ENCODE assay signal across 1 cellular context in genomic region chr22:20016734-20017621, GRCh38.
TF ChIP-seq lines count a peak whose summit lies in the region.

Gene ARVCF, minus strand, starts transcription at chr22:20016823. Its CDS starts 26,029 bp downstream, at chr22:19990794.

TF ChIP-seq in HEK293, 187 proteins besides CTCF, POLR2A, EP300 and RAD21 (continued from another document):
- TF ChIP-seq, protein P1, sequence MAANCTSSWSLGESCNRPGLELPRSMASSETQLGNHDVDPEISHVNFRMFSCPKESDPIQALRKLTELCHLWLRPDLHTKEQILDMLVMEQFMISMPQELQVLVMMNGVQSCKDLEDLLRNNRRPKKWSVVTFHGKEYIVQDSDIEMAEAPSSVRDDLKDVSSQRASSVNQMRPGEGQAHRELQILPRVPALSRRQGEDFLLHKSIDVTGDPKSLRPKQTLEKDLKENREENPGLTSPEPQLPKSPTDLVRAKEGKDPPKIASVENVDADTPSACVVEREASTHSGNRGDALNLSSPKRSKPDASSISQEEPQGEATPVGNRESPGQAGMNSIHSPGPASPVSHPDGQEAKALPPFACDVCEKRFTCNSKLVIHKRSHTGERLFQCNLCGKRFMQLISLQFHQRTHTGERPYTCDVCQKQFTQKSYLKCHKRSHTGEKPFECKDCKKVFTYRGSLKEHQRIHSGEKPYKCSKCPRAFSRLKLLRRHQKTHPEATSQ (tag by site-specific recombination; IDR thresholded peaks at IDR 0.05): no peak
- TF ChIP-seq KLF10 (tag by site-specific recombination; IDR thresholded peaks at IDR 0.05) (peak; percentile 33; the same call in 1 of the 2 replicates), ZNF2 (tag by site-specific recombination; IDR thresholded peaks at IDR 0.05) (no peak)
- TF ChIP-seq, protein P2, sequence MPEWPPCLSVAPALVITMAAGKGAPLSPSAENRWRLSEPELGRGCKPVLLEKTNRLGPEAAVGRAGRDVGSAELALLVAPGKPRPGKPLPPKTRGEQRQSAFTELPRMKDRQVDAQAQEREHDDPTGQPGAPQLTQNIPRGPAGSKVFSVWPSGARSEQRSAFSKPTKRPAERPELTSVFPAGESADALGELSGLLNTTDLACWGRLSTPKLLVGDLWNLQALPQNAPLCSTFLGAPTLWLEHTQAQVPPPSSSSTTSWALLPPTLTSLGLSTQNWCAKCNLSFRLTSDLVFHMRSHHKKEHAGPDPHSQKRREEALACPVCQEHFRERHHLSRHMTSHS (tag by site-specific recombination; IDR thresholded peaks at IDR 0.05): no peak
